8 cellular contexts compared by ENCODE assay signal in the genomic region with DNA sequence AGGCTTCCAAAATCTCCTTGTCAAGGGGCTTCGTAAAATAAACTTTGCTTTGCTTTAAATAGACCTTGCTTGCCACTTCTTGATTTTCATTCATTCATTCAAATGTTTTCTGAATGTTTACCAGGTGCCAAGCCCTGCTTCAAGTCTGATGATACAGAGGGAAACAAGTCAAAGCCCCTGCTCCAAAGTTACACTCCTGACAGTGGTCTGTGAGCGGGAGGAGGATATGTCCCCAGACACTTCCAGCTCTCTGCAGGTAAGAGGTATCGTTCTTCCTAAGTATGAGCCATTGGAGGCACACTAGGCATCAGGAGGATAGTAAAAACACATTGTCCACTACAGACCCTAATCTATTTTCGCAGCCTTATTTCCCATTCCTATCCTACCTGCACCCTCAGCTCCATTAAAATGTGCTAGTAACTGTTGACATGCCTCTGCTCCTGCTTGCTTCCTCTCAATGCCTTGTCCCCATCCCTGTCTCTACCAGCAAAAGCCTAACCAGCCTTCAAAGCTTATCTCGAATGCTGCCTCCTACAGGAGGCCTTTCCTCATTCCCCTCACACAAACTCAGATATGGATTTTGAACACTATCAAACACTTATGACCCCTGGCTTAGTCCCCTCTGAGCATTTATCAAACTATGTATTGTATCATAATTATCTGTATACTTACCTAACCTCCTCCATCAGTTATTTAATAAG. TPM values are rescaled to one million over a fixed set of nuclear protein-coding genes. Genes with fewer than 3 reads are reported as not detected.
DNase-seq lines count a peak whose midpoint lies in the region; ATAC-seq and TF ChIP-seq lines count a peak whose summit lies in the region.

No MANE protein-coding gene starts in this region.

- H3K36me3 ChIP-seq in KOPT-K1 (ENCODE audit: insufficient read depth, low read length): no peaks in the 10 kb centered on the region
- H3K36me3 ChIP-seq in gastrocnemius medialis: no peaks in the 10 kb centered on the region

- H3K9me3 ChIP-seq in KOPT-K1 (ENCODE audit: insufficient read depth, low read length, poor library complexity, severe bottlenecking) (no peaks in the 10 kb centered on the region), gastrocnemius medialis (no peaks in the 10 kb centered on the region)

- in situ Hi-C loops in gastrocnemius medialis (cut with MboI; ENCODE audit: low sequenced_read_pairs in 4 of 4): loop anchor here in 2 of 4 donors (10.0 to 25.0 kb wide), 3 partner anchors 80 to 268 kb away; partner anchors contain the start of gene SLC25A15 (in 1 of the 2)

- H3K4me1 ChIP-seq in gastrocnemius medialis: peaks cover 89 to 91% of the 10 kb centered on the region in 2 donors

- H3K27ac ChIP-seq in KOPT-K1 (ENCODE audit: low read depth, low read length, poor library complexity, severe bottlenecking) (peak overlapping the region; percentile 34), gastrocnemius medialis (peak overlapping the region; percentile 77 to 100 (median 95))

- intact Hi-C loops in gastrocnemius medialis (cut with DNase I; ENCODE audit: low total_unique reads): no loop called here

- TF ChIP-seq POLR2A in gastrocnemius medialis (IDR thresholded peaks at IDR 0.05): no peak

- no peak for ATAC-seq in gastrocnemius medialis
- no peak for ATAC-seq in GM18909 (IDR thresholded peaks at IDR 0.05; ENCODE audit: poor library complexity, unreplicated experiment)

- peak in 1 of 5 experiments; percentile 32 for TF ChIP-seq CTCF in gastrocnemius medialis (IDR thresholded peaks at IDR 0.05 in 4 of 5, conservative IDR thresholded peaks at IDR 0.05 in 1 of 5)

- peak; percentile 41 for DNase-seq in DMS53 (lab: John Stamatoyannopoulos, UW)
- no peak for DNase-seq in DMS53 treated with DMSO at 0.1 percent for 48 hours (lab: John Stamatoyannopoulos, UW; ENCODE audit: unreplicated experiment)
- DNase-seq in dermis blood vessel endothelial cell: peak; percentile 37
- no peak for DNase-seq in gastrocnemius medialis
- no peak for DNase-seq in putamen (ENCODE audit: low spot score)
- no peak for DNase-seq in NK-92 (lab: John Stamatoyannopoulos, UW; ENCODE audit: unreplicated experiment)

- H3K27me3 ChIP-seq in gastrocnemius medialis: no peaks in the 10 kb centered on the region

- no peak overlapping the region for H3K4me3 ChIP-seq in gastrocnemius medialis

RNA-seq across cellular contexts. Expression of gene WBP4, which starts 6.2 kb away (rescaled TPM):
- total RNA-seq in dermis blood vessel endothelial cell (9.1 and 9.5 TPM in 2 replicates), gastrocnemius medialis (10 to 100 TPM; 20.2 to 31.3 (median 25.5) TPM)

RNA-seq across cellular contexts. Expression of gene ELF1, which starts 36.0 kb away (rescaled TPM):
- 95.5 and 124 TPM in 2 replicates for total RNA-seq in dermis blood vessel endothelial cell
- 10 to 100 TPM; 24.8 to 48.7 (median 33.7) TPM for total RNA-seq in gastrocnemius medialis

Comparison
In these comparisons a context has a peak if more than half of its experiments do, and no peak if none do; other contexts are left out.
1. DNase-seq: peak in DMS53 (single experiment) and dermis blood vessel endothelial cell (single experiment); none in DMS53 treated with DMSO at 0.1 percent for 48 hours (single experiment), gastrocnemius medialis (0 of 2), putamen (single experiment) and NK-92 (single experiment).